ENCODE assay signal across 8 cellular contexts in genomic region chr19:40610396-40611064, GRCh38. TPM values are rescaled to one million over a fixed set of nuclear protein-coding genes. Genes with fewer than 3 reads are reported as not detected.
DNase-seq lines count a peak whose midpoint lies in the region; FAIRE-seq and TF ChIP-seq lines count a peak whose summit lies in the region.

No MANE protein-coding gene starts in this region.

- WGBS in transverse colon (ENCODE audit: low coverage in 1 of 2), 2 donors, result 22 to 33% methylated on average over 4 to 29 of the region's 29 CpGs

- peak overlapping the region; percentile 63 to 79 for H3K9ac ChIP-seq in mucosa of rectum (ENCODE audit: low read depth in 1 of 2, low read length in 2 of 2)

- H3K36me3 ChIP-seq in mucosa of rectum (ENCODE audit: control insufficient read depth in 2 of 2, insufficient read depth in 2 of 2, low read length in 2 of 2) (no peaks in the 10 kb centered on the region), transverse colon (no peaks in the 10 kb centered on the region)

- TF ChIP-seq POLR2A in transverse colon (IDR thresholded peaks at IDR 0.05), result no peak

- H3K27me3 ChIP-seq in mucosa of rectum (ENCODE audit: control insufficient read depth in 2 of 2, insufficient read depth in 2 of 2, low read length in 2 of 2), result no peaks in the 10 kb centered on the region
- H3K27me3 ChIP-seq in transverse colon, result no peaks in the 10 kb centered on the region

- H3K27ac ChIP-seq in mucosa of rectum (ENCODE audit: low read depth in 2 of 2, low read length in 2 of 2) (peak overlapping the region; percentile 92), transverse colon (peak overlapping the region; percentile 88 to 91 (median 90))

- no peak for TF ChIP-seq EP300 in transverse colon (IDR thresholded peaks at IDR 0.05; ENCODE audit: low read depth)

- peaks cover 46 to 55% of the 10 kb centered on the region in 2 donors for H3K4me1 ChIP-seq in mucosa of rectum (ENCODE audit: control insufficient read depth in 2 of 2, insufficient read depth in 2 of 2, low read length in 2 of 2)
- peaks cover 23 to 84% (median 71%) of the 10 kb centered on the region in 4 donors for H3K4me1 ChIP-seq in transverse colon

- in situ Hi-C loops in transverse colon (cut with MboI; ENCODE audit: low pct_ligation_motif_present in 1 of 4, low pct_unique_long_range_greater_than_20kb in 1 of 4, low sequenced_read_pairs in 3 of 4), result no loop called here

- H3K4me3 ChIP-seq in mucosa of rectum (ENCODE audit: low read length in 2 of 2) (peak overlapping the region; percentile 64 to 71), transverse colon (peak overlapping the region in 2 of 4 donors; percentile 41 to 54)

- peak; percentile 15 for DNase-seq in NCI-H2029 (lab: John Stamatoyannopoulos, UW)
- DNase-seq in NCI-H2029 treated with DMSO at 0.1 percent for 48 hours (lab: John Stamatoyannopoulos, UW), result no peak
- peak; percentile 51 for DNase-seq in activated CD4-positive, alpha-beta T cell treated with anti-CD3 and anti-CD28 coated beads for 1 hour
- peak; percentile 34 for DNase-seq in effector CD8-positive, alpha-beta T cell (lab: John Stamatoyannopoulos, UW)
- DNase-seq in transverse colon, result peak; percentile 73
- no peak for DNase-seq in frontal cortex (ENCODE audit: low spot score in 2 of 2)
- no peak for DNase-seq in NCI-H226

- no peak for FAIRE-seq in frontal cortex (lab: Jason Lieb, UNC)

- H3K9me3 ChIP-seq in mucosa of rectum (ENCODE audit: control insufficient read depth in 2 of 2, low read length in 2 of 2), result no peaks in the 10 kb centered on the region
- H3K9me3 ChIP-seq in transverse colon, result no peaks in the 10 kb centered on the region

- intact Hi-C loops in transverse colon (cut with DNase I; ENCODE audit: low total_unique reads), result no loop called here

- TF ChIP-seq CTCF in transverse colon (IDR thresholded peaks at IDR 0.05), result no peak

RNA-seq across cellular contexts. Expression of gene LTBP4, which starts 9.4 kb away (rescaled TPM):
- total RNA-seq in transverse colon, result 100 to 1,000 TPM; 122 to 477 (median 253) TPM
- total RNA-seq in frontal cortex, result 25.3 TPM

RNA-seq across cellular contexts. Expression of gene SHKBP1, which starts 33.9 kb away (rescaled TPM):
- total RNA-seq in transverse colon, result 100 to 1,000 TPM in 1 of 4 donors, 10 to 100 TPM in 3; 58.7 to 111 (median 60.9) TPM
- total RNA-seq in frontal cortex, result 1.6 TPM

Comparison
In these comparisons a context has a peak if more than half of its experiments do, and no peak if none do; other contexts are left out.
1. DNase-seq: peak in NCI-H2029 (single experiment), activated CD4-positive, alpha-beta T cell treated with anti-CD3 and anti-CD28 coated beads for 1 hour (single experiment), effector CD8-positive, alpha-beta T cell (single experiment) and transverse colon (single experiment); none in NCI-H2029 treated with DMSO at 0.1 percent for 48 hours (single experiment), frontal cortex (0 of 2) and NCI-H226 (single experiment).
2. RNA of gene SHKBP1, which starts 33.9 kb away (total RNA-seq): 58.7 to 111 TPM in transverse colon; 1.6 TPM in frontal cortex (single experiment); every median in the first group is over 10 times any median in the second.